In genomic region chr2:142217804-142218203, GRCh38 we compare ENCODE assay signal across 13 cellular contexts.
"Had no signal": no experiment of that assay in that cellular context is flagged by ENCODE, and none has a peak within 500 bp of the region (broad histone marks: within the 10 kb centered on the region; RNA-seq: fewer than 3 reads in every experiment).

No MANE protein-coding gene starts in this region.

- H3K4me3 ChIP-seq: gastroesophageal sphincter, heart right ventricle, tibial artery had no signal

- H3K4me1 ChIP-seq: gastroesophageal sphincter, heart right ventricle, parathyroid adenoma, tibial artery had no signal

- H2AFZ ChIP-seq: parathyroid adenoma had no signal

- H3K27ac ChIP-seq: gastroesophageal sphincter, heart right ventricle, parathyroid adenoma, tibial artery had no signal

- H3K27me3 ChIP-seq: gastroesophageal sphincter, heart right ventricle, tibial artery had no signal

- DNase-seq: activated CD4-positive, alpha-beta T cell treated with anti-CD3 and anti-CD28 coated beads, Interleukin-2, amount 50 U/mL, for 4 hours; activated CD4-positive, CD25-positive, alpha-beta regulatory T cell treated with anti-CD3 and anti-CD28 coated beads, Interleukin-2, amount 50 U/mL, for 72 hours; activated naive CD4-positive, alpha-beta T cell treated with anti-CD3 and anti-CD28 coated beads, Interleukin-2, amount 10 ng/mL, durations not matched to agents 7 days and 5 days; activated T-cell treated with anti-CD3 and anti-CD28 coated beads, Interleukin-2, amount 50 U/mL, for 1 hour; effector CD8-positive, alpha-beta T cell; heart right ventricle; naive B cell; stimulated activated CD4-positive, alpha-beta T cell treated with anti-CD3 and anti-CD28 coated beads, Interleukin-2, amount 100 ng/mL, for 48 hours; stimulated activated naive B cell treated with anti-CD40 and anti-IgM and Interleukin-4, amounts not matched to agents 10 μg/mL and 1 μg/mL and 100 μg/mL, for 72 hours; tibial artery had no signal

- H3K9ac ChIP-seq: parathyroid adenoma had no signal

- H3K36me3 ChIP-seq: gastroesophageal sphincter, heart right ventricle, tibial artery had no signal

- H3K9me3 ChIP-seq: gastroesophageal sphincter, heart right ventricle, tibial artery had no signal

- ATAC-seq: gastroesophageal sphincter; heart right ventricle; left lobe of liver; stimulated activated naive B cell treated with anti-CD40 and anti-IgM and Interleukin-4, amounts not matched to agents 10 μg/mL and 1 μg/mL and 100 μg/mL, for 72 hours had no signal

- H3K79me2 ChIP-seq: parathyroid adenoma had no signal
